In genomic region chr9:20640331-20641187, GRCh38 we compare ENCODE assay signal across 8 cellular contexts. TPM values are rescaled to one million over a fixed set of nuclear protein-coding genes. Genes with fewer than 3 reads are reported as not detected.
A peak's percentile ranks its signal among the peaks of the same experiment; 100 is the strongest.
DNase-seq lines count a peak whose midpoint lies in the region; ATAC-seq and TF ChIP-seq lines count a peak whose summit lies in the region.

No MANE protein-coding gene starts in this region.

- H3K4me1 ChIP-seq in BLaER1 (peaks cover 20% of the 10 kb centered on the region), PC-3 (ENCODE audit: insufficient read depth, low read length) (no peaks in the 10 kb centered on the region; the same call in 1 of the 2 replicates), suprapubic skin (peaks cover 3% of the 10 kb centered on the region)

- no peak overlapping the region for H3K4me3 Mint-ChIP-seq in activated naive CD4-positive, alpha-beta T cell treated with anti-CD3 and anti-CD28 coated beads for 36 hours

- peaks cover 11% of the 10 kb centered on the region for H3K4me1 Mint-ChIP-seq in activated naive CD4-positive, alpha-beta T cell treated with anti-CD3 and anti-CD28 coated beads for 36 hours (ENCODE audit: low read depth)

- no peaks in the 10 kb centered on the region for H3K79me2 ChIP-seq in PC-3 (ENCODE audit: low read length)

- H3K9me3 ChIP-seq in BLaER1 = no peaks in the 10 kb centered on the region
- no peaks in the 10 kb centered on the region for H3K9me3 ChIP-seq in PC-3 (ENCODE audit: low read length)
- H3K9me3 ChIP-seq in suprapubic skin = no peaks in the 10 kb centered on the region

- H3K27me3 ChIP-seq in BLaER1 = peaks cover 71% of the 10 kb centered on the region
- H3K27me3 ChIP-seq in PC-3 (ENCODE audit: low read length) = no peaks in the 10 kb centered on the region
- no peaks in the 10 kb centered on the region for H3K27me3 ChIP-seq in suprapubic skin

- H3K27ac Mint-ChIP-seq in activated naive CD4-positive, alpha-beta T cell treated with anti-CD3 and anti-CD28 coated beads for 36 hours = no peak overlapping the region

- H3K4me3 ChIP-seq in BLaER1 = no peak overlapping the region
- H3K4me3 ChIP-seq in PC-3 (ENCODE audit: low read length) = no peak overlapping the region
- H3K4me3 ChIP-seq in suprapubic skin = no peak overlapping the region

- H4K20me1 ChIP-seq in BLaER1 (peaks cover 13% of the 10 kb centered on the region), PC-3 (ENCODE audit: low read length) (no peaks in the 10 kb centered on the region)

- intact Hi-C loops in PC-3 (cut with micrococcal nuclease) = no loop called here
- intact Hi-C loops in activated naive CD4-positive, alpha-beta T cell treated with anti-CD3 and anti-CD28 coated beads for 36 hours (cut with micrococcal nuclease) = no loop called here

- no peaks in the 10 kb centered on the region for H3K9me3 Mint-ChIP-seq in activated naive CD4-positive, alpha-beta T cell treated with anti-CD3 and anti-CD28 coated beads for 36 hours

- POLR2A ChIA-PET in PC-3 (lab: Charles Lee; ENCODE audit: unreplicated experiment) = no interaction called here

- no peak for TF ChIP-seq CTCF in PC-3 (conservative IDR thresholded peaks at IDR 0.05; ENCODE audit: low read depth, low read length)
- no peak for TF ChIP-seq CTCF in suprapubic skin (IDR thresholded peaks at IDR 0.05)

- 59% methylated on average over 7 of the region's 7 CpGs for WGBS in suprapubic skin

- no peak for TF ChIP-seq EP300 in suprapubic skin (IDR thresholded peaks at IDR 0.05)

- no peak for TF ChIP-seq POLR2A in suprapubic skin (IDR thresholded peaks at IDR 0.05)

- no peak overlapping the region for H3K27ac ChIP-seq in BLaER1
- no peak overlapping the region for H3K27ac ChIP-seq in PC-3 (ENCODE audit: low read length)
- no peak overlapping the region for H3K27ac ChIP-seq in suprapubic skin

- no peaks in the 10 kb centered on the region for H3F3A ChIP-seq in PC-3 (ENCODE audit: low read length, unreplicated experiment)

- peaks cover 4% of the 10 kb centered on the region for H3K27me3 Mint-ChIP-seq in activated naive CD4-positive, alpha-beta T cell treated with anti-CD3 and anti-CD28 coated beads for 36 hours (ENCODE audit: low read depth)

- BruUV-seq in PC-3 (replicated peaks; lab: Mats Ljungman, UMichigan) = no TSS peak

- no peaks in the 10 kb centered on the region for H3K9me2 ChIP-seq in PC-3 (replicated peaks; ENCODE audit: low read length)

- H2AFZ ChIP-seq in PC-3 (ENCODE audit: low read length) = no peak overlapping the region

- CTCF ChIA-PET in PC-3 (lab: Charles Lee) = no interaction called here
- CTCF ChIA-PET in activated naive CD4-positive, alpha-beta T cell treated with anti-CD3 and anti-CD28 coated beads for 36 hours (lab: Charles Lee) = interaction anchor here (0.6 to 1.0 kb wide), 2 partner anchors 16 to 300 kb away, joined by 3 to 7 read pairs; no protein-coding TSS in a partner anchor

- ATAC-seq in HG03159 (IDR thresholded peaks at IDR 0.05; ENCODE audit: unreplicated experiment) (peak; percentile 90), PC-3 (no peak)

- H3K36me3 Mint-ChIP-seq in activated naive CD4-positive, alpha-beta T cell treated with anti-CD3 and anti-CD28 coated beads for 36 hours (ENCODE audit: low read depth) = no peaks in the 10 kb centered on the region

- H3K4me2 ChIP-seq in BLaER1 (peak overlapping the region; percentile 65), PC-3 (ENCODE audit: low read length) (no peak overlapping the region)

- H3K36me3 ChIP-seq in BLaER1 (no peaks in the 10 kb centered on the region), PC-3 (ENCODE audit: low read depth, low read length) (no peaks in the 10 kb centered on the region), suprapubic skin (no peaks in the 10 kb centered on the region)

- DNase-seq in GM19238 (ENCODE audit: insufficient read length, low spot score) (peak; percentile 19), PC-3 (peak; percentile 78), left kidney (ENCODE audit: low read depth, low spot score) (peak; percentile 59), suprapubic skin (ENCODE audit: low spot score in 2 of 2) (no peak)
- peak; percentile 85 for DNase-seq in activated naive CD4-positive, alpha-beta T cell treated with anti-CD3 and anti-CD28 coated beads for 36 hours
- peak; percentile 56 to 84 (median 72) for DNase-seq in stimulated activated naive CD4-positive, alpha-beta T cell (lab: John Stamatoyannopoulos, UW)

- H3K9ac ChIP-seq in BLaER1 = no peak overlapping the region
- no peak overlapping the region for H3K9ac ChIP-seq in PC-3 (ENCODE audit: low read length)

RNA-seq across cellular contexts. Expression of gene MLLT3, which starts 18.3 kb away (rescaled TPM):
- 6.4 and 7.1 TPM in 2 replicates for total RNA-seq in PC-3 (2014; rRNA removed)
- 10 to 100 TPM; 44.3 to 51.4 TPM for total RNA-seq in activated naive CD4-positive, alpha-beta T cell treated with anti-CD3 and anti-CD28 coated beads for 36 hours
- total RNA-seq in suprapubic skin = 10 to 100 TPM; 10.8 to 17.5 (median 12.4) TPM

RNA-seq across cellular contexts. Expression of gene FOCAD, which starts 43.5 kb away (rescaled TPM):
- total RNA-seq in PC-3 (2014; rRNA removed) = 35.1 and 38.4 TPM in 2 replicates
- total RNA-seq in activated naive CD4-positive, alpha-beta T cell treated with anti-CD3 and anti-CD28 coated beads for 36 hours = 10 to 100 TPM; 31.7 to 32.2 TPM
- 10 to 100 TPM; 24.0 to 64.5 (median 33.1) TPM for total RNA-seq in suprapubic skin

Comparison
In these comparisons a context has a peak if more than half of its experiments do, and no peak if none do; other contexts are left out.
1. DNase-seq: peak in GM19238 (single experiment), PC-3 (single experiment), activated naive CD4-positive, alpha-beta T cell treated with anti-CD3 and anti-CD28 coated beads for 36 hours (single experiment), left kidney (single experiment) and stimulated activated naive CD4-positive, alpha-beta T cell (6 of 6); none in suprapubic skin (0 of 2).